Comparison of ENCODE assay signal across 10 cellular contexts in genomic region chr12:52207895-52208294, GRCh38. TPM values are rescaled to one million over a fixed set of nuclear protein-coding genes. Genes with fewer than 3 reads are reported as not detected.
DNase-seq lines count a peak whose midpoint lies in the region; TF ChIP-seq lines count a peak whose summit lies in the region.
"Had no signal": no experiment of that assay in that cellular context is flagged by ENCODE, and none has a peak within 500 bp of the region (broad histone marks: within the 10 kb centered on the region; RNA-seq: fewer than 3 reads in every experiment).

No MANE protein-coding gene starts in this region.

- H3K23ac ChIP-seq in H9 (ENCODE audit: insufficient read length, low read depth, low read length): no peak overlapping the region

- no peak overlapping the region; the same call in 1 of the 2 replicates for H3K14ac ChIP-seq in H9 (ENCODE audit: insufficient read depth, low read length)

- H2BK5ac ChIP-seq in H9 (ENCODE audit: insufficient read length, low read length): no peak overlapping the region

- H3K79me1 ChIP-seq in H9 (ENCODE audit: insufficient read depth, low read depth, low read length, poor library complexity, severe bottlenecking): no peaks in the 10 kb centered on the region

- no peak overlapping the region for H2AK5ac ChIP-seq in H9 (ENCODE audit: insufficient read length, low read length)

- H2BK120ac ChIP-seq in H9 (ENCODE audit: low read depth, low read length, poor library complexity, severe bottlenecking): no peak overlapping the region

- H3K4me1 ChIP-seq in H9 (ENCODE audit: insufficient read depth, low read length): peaks cover 2% of the 10 kb centered on the region; the same call in 1 of the 2 replicates

- no peak overlapping the region for H2BK20ac ChIP-seq in H9 (ENCODE audit: low read depth, low read length, poor library complexity, severe bottlenecking)

- no peak for TF ChIP-seq CTCF in H9 (conservative IDR thresholded peaks at IDR 0.05)

- H3K18ac ChIP-seq in H9 (ENCODE audit: insufficient read length, low read depth, low read length): no peak overlapping the region

- peaks cover 0 to 23% of the 10 kb centered on the region in 2 experiments for H3K4me1 Mint-ChIP-seq in H9

- no peaks in the 10 kb centered on the region for H3K27me3 ChIP-seq in H9 (ENCODE audit: insufficient read depth, low read length)

- H2AFZ ChIP-seq in H9 (ENCODE audit: low read length): no peak overlapping the region

- H4K20me1 ChIP-seq in H9 (ENCODE audit: control insufficient read depth, insufficient read depth, insufficient read length): no peaks in the 10 kb centered on the region

- WGBS in H9 (ENCODE audit: extremely low coverage, insufficient read length, low lambda C conversion rate): no CpG with 5 or more reads among the region's 10 CpGs

- H3K9me3 ChIP-seq in H9 (ENCODE audit: control insufficient read depth, low read depth, low read length): no peaks in the 10 kb centered on the region

- H3K4ac ChIP-seq in H9 (ENCODE audit: low read depth, low read length): no peak overlapping the region

- DNase-seq in COLO668 (lab: John Stamatoyannopoulos, UW; ENCODE audit: unreplicated experiment) (peak; percentile 61), NCI-H2029 treated with DMSO at 0.1 percent for 48 hours (lab: John Stamatoyannopoulos, UW) (peak; percentile 75), cerebellar nuclear complex (lab: John Stamatoyannopoulos, UW) (peak; percentile 64 to 89), myocyte (ENCODE audit: low read depth) (peak; percentile 85), KG1 (lab: John Stamatoyannopoulos, UW) (no peak), activated gamma-delta T cell (lab: John Stamatoyannopoulos, UW) (no peak), foreskin melanocyte (no peak), H9 (no peak)

- no peak overlapping the region for H3K9ac ChIP-seq in H9 (ENCODE audit: extremely low read depth, insufficient read length, low read length)

- H4K5ac ChIP-seq in H9 (ENCODE audit: insufficient read length, low read depth, low read length): no peak overlapping the region

- H4K8ac ChIP-seq in H9 (replicated peaks; ENCODE audit: insufficient read length, low read depth, low read length): no peak overlapping the region

- H3K4me2 ChIP-seq in H9 (ENCODE audit: insufficient read depth, insufficient read length, low read length): no peak overlapping the region

- no peak overlapping the region for H3K27ac ChIP-seq in H9 (ENCODE audit: insufficient read length, low read depth, low read length)

- H2BK15ac ChIP-seq in H9 (ENCODE audit: low read depth, low read length): no peak overlapping the region

- H3K23me2 ChIP-seq in H9 (ENCODE audit: insufficient read length, low read depth, low read length, poor library complexity, severe bottlenecking): no peaks in the 10 kb centered on the region

- H3K79me2 ChIP-seq in H9 (ENCODE audit: insufficient read depth, low read length): no peaks in the 10 kb centered on the region

- H3K27ac Mint-ChIP-seq in H9: no peak overlapping the region
- H3K27ac Mint-ChIP-seq: activated naive CD4-positive, alpha-beta T cell treated with anti-CD3 and anti-CD28 coated beads, Interleukin-2, amount 50 U/mL, for 24 hours had no signal

- H3K36me3 Mint-ChIP-seq in H9 (ENCODE audit: insufficient read depth in 1 of 3, low read depth in 3 of 3): no peaks in the 10 kb centered on the region; a peak in 1 of 7 replicates
- H3K36me3 Mint-ChIP-seq: activated naive CD4-positive, alpha-beta T cell treated with anti-CD3 and anti-CD28 coated beads, Interleukin-2, amount 50 U/mL, for 24 hours had no signal

- no peak overlapping the region for H3K4me3 Mint-ChIP-seq in H9
- H3K4me3 Mint-ChIP-seq: activated naive CD4-positive, alpha-beta T cell treated with anti-CD3 and anti-CD28 coated beads, Interleukin-2, amount 50 U/mL, for 24 hours had no signal

- no peak overlapping the region for H2BK12ac ChIP-seq in H9 (ENCODE audit: insufficient read length, low read depth, low read length)

- peaks cover 7% of the 10 kb centered on the region for H3K27me3 Mint-ChIP-seq in H9 (ENCODE audit: low read depth)
- H3K27me3 Mint-ChIP-seq: activated naive CD4-positive, alpha-beta T cell treated with anti-CD3 and anti-CD28 coated beads, Interleukin-2, amount 50 U/mL, for 24 hours had no signal

- H3T11ph ChIP-seq in H9 (ENCODE audit: low read length): no peak overlapping the region

- H3K56ac ChIP-seq in H9 (ENCODE audit: insufficient read length, low read depth, low read length): no peak overlapping the region

- H3K9me3 Mint-ChIP-seq in H9: no peaks in the 10 kb centered on the region
- H3K9me3 Mint-ChIP-seq: activated naive CD4-positive, alpha-beta T cell treated with anti-CD3 and anti-CD28 coated beads, Interleukin-2, amount 50 U/mL, for 24 hours had no signal

- H4K91ac ChIP-seq in H9 (ENCODE audit: insufficient read length, low read depth, low read length): no peak overlapping the region

RNA-seq across cellular contexts. Expression of gene KRT80, which starts 16.1 kb away (rescaled TPM):
- total RNA-seq in myocyte (46.3 and 68.4 TPM in 2 replicates), H9 (2021) (0.07 TPM in 1 of 2 replicates, not detected in the other)
- polyA plus RNA-seq in myocyte (2012): 59.1 TPM

RNA-seq across cellular contexts. Expression of gene KRT7, which starts 25.1 kb away (rescaled TPM):
- 3.1 and 6.6 TPM in 2 replicates for total RNA-seq in myocyte
- 13.9 TPM for polyA plus RNA-seq in myocyte (2012)
- total RNA-seq in H9 (2021): 8.9 and 10.0 TPM in 2 replicates
- total RNA-seq: SK-MEL-5 had no signal

Comparison
In these comparisons a context has a peak if more than half of its experiments do, and no peak if none do; other contexts are left out.
1. DNase-seq: peak in COLO668 (single experiment), NCI-H2029 treated with DMSO at 0.1 percent for 48 hours (single experiment), cerebellar nuclear complex (2 of 2) and myocyte (single experiment); none in KG1 (single experiment), activated gamma-delta T cell (single experiment), foreskin melanocyte (single experiment) and H9 (single experiment).
2. RNA of gene KRT80, which starts 16.1 kb away (total RNA-seq): 46.3 to 68.4 TPM in myocyte; 0.07 TPM in H9; every median in the first group is over 10 times any median in the second.